ENCODE assay signal across 9 cellular contexts in genomic region chr1:155944396-155944728, GRCh38. TPM values are rescaled to one million over a fixed set of nuclear protein-coding genes. Genes with fewer than 3 reads are reported as not detected.
DNase-seq lines count a peak whose midpoint lies in the region; ATAC-seq, FAIRE-seq and TF ChIP-seq lines count a peak whose summit lies in the region.
"Had no signal": no experiment of that assay in that cellular context is flagged by ENCODE, and none has a peak within 500 bp of the region (broad histone marks: within the 10 kb centered on the region; RNA-seq: fewer than 3 reads in every experiment).

No MANE protein-coding gene starts in this region.

- H3K27ac Mint-ChIP-seq in activated naive CD4-positive, alpha-beta T cell treated with anti-CD3 and anti-CD28 coated beads for 36 hours = peak overlapping the region; percentile 99

- H3K4me2 ChIP-seq in GM12878 (ENCODE audit: control insufficient read depth, insufficient read depth) = no peak overlapping the region

- ATAC-seq in GM12878 (no peak), HG03521 (IDR thresholded peaks at IDR 0.05; ENCODE audit: unreplicated experiment) (no peak)

- no peaks in the 10 kb centered on the region for H3K9me3 Mint-ChIP-seq in activated naive CD4-positive, alpha-beta T cell treated with anti-CD3 and anti-CD28 coated beads for 36 hours

- no peak; the same call in 1 of the 2 replicates for TF ChIP-seq POLR2A in GM12878 (IDR thresholded peaks at IDR 0.05; ENCODE audit: low read depth, low read length)

- 80% methylated on average over 5 of the region's 5 CpGs for WGBS in GM12878 (ENCODE audit: insufficient coverage, insufficient replicate concordance, low lambda C conversion rate, missing lambda C conversion rate)

- peaks cover 79% of the 10 kb centered on the region for H3K4me1 Mint-ChIP-seq in activated naive CD4-positive, alpha-beta T cell treated with anti-CD3 and anti-CD28 coated beads for 36 hours (ENCODE audit: low read depth)

- RAD21 ChIA-PET in GM12878 (lab: Charles Lee; ENCODE audit: unreplicated experiment) = interaction anchor here (0.8 to 4.4 kb wide), 7 partner anchors 8 to 122 kb away, joined by 3 to 130 read pairs (median 12); partner anchors contain the start of gene ARHGEF2

- POLR2A ChIA-PET in GM12878 (lab: Charles Lee) = interaction anchor here (0.7 to 10.8 kb wide), 8 partner anchors 11 to 121 kb away, joined by 3 to 273 read pairs (median 6); partner anchors contain the start of genes ARHGEF2, KHDC4 and SYT11

- H4K20me1 ChIP-seq in GM12878 (ENCODE audit: control insufficient read depth, insufficient read depth) = no peaks in the 10 kb centered on the region

- H2AFZ ChIP-seq in GM12878 (ENCODE audit: control insufficient read depth, low read depth, low read length) = no peak overlapping the region

- peaks cover 70% of the 10 kb centered on the region for H3K4me1 ChIP-seq in GM12878 (ENCODE audit: control insufficient read depth, insufficient read depth, low read length)

- peaks cover 27% of the 10 kb centered on the region for H3K36me3 Mint-ChIP-seq in activated naive CD4-positive, alpha-beta T cell treated with anti-CD3 and anti-CD28 coated beads for 36 hours (ENCODE audit: low read depth)

- peaks cover 8 to 17% of the 10 kb centered on the region in 2 experiments; a peak in 3 of 4 replicates for H3K36me3 ChIP-seq in GM12878 (ENCODE audit: control insufficient read depth in 2 of 2, insufficient read depth in 2 of 2, low read length in 1 of 2)

- CTCF ChIA-PET in activated naive CD4-positive, alpha-beta T cell treated with anti-CD3 and anti-CD28 coated beads for 36 hours (lab: Charles Lee) = interaction anchor here (1.2 to 3.3 kb wide), 4 partner anchors 9 to 45 kb away, joined by 3 to 16 read pairs (median 6); no protein-coding TSS in a partner anchor
- CTCF ChIA-PET in GM12878 (lab: Yijun Ruan, JAX) = interaction anchor here (0.6 to 5.0 kb wide), 12 partner anchors 9 to 121 kb away, joined by 3 to 44 read pairs (median 6); partner anchors contain the start of genes ARHGEF2 and KHDC4

- H3K4me3 ChIP-seq in GM12878 = no peak overlapping the region

- H3K27ac ChIP-seq in GM12878 (ENCODE audit: control insufficient read depth, insufficient read depth) (peak overlapping the region; percentile 79; the same call in 1 of the 2 replicates), substantia nigra (ENCODE audit: low read depth, low read length, poor library complexity, severe bottlenecking) (peak overlapping the region; percentile 56)

- no peak overlapping the region for H3K4me3 Mint-ChIP-seq in activated naive CD4-positive, alpha-beta T cell treated with anti-CD3 and anti-CD28 coated beads for 36 hours

- H3K9me3 ChIP-seq in GM12878 (replicated peaks; ENCODE audit: control insufficient read depth, insufficient read depth, low read length) = no peaks in the 10 kb centered on the region

- no peak for FAIRE-seq in GM12878 (lab: Jason Lieb, UNC)
- FAIRE-seq: endothelial cell of umbilical vein had no signal

- BruUV-seq in GM12878 (replicated peaks; lab: Mats Ljungman, UMichigan) = no TSS peak

- in situ Hi-C loops in GM12878 (cut with MboI) = no loop called here

- no peak for DNase-seq in activated naive CD4-positive, alpha-beta T cell treated with anti-CD3 and anti-CD28 coated beads for 36 hours
- no peak for DNase-seq in activated naive CD4-positive, alpha-beta T cell (lab: John Stamatoyannopoulos, UW)
- peak; percentile 88 for DNase-seq in NCI-H510A treated with DMSO at 0.1 percent for 48 hours (lab: John Stamatoyannopoulos, UW)
- no peak for DNase-seq in GM12878 (ENCODE audit: low read depth, low spot score)
- DNase-seq in substantia nigra (lab: John Stamatoyannopoulos, UW) = no peak
- DNase-seq in NCI-H1417 treated with DMSO at 0.1 percent for 48 hours (lab: John Stamatoyannopoulos, UW) = no peak
- no peak for DNase-seq in GF-D8 (lab: John Stamatoyannopoulos, UW)

- no peak overlapping the region for H3K9ac ChIP-seq in GM12878 (ENCODE audit: control insufficient read depth, insufficient read depth, low read length)

- SMC1A ChIA-PET in GM12878 (lab: Charles Lee; ENCODE audit: uncharacterized antibody, unreplicated experiment) = interaction anchor here (0.9 to 5.1 kb wide), 10 partner anchors 10 to 122 kb away, joined by 3 to 133 read pairs (median 8); partner anchors contain the start of genes ARHGEF2, GON4L and KHDC4

- TF ChIP-seq RAD21 in GM12878 (IDR thresholded peaks at IDR 0.05; ENCODE audit: insufficient read depth, low read depth, low read length) = no peak

- no peaks in the 10 kb centered on the region for H3K27me3 Mint-ChIP-seq in activated naive CD4-positive, alpha-beta T cell treated with anti-CD3 and anti-CD28 coated beads for 36 hours (ENCODE audit: low read depth)

- no peaks in the 10 kb centered on the region for H3K79me2 ChIP-seq in GM12878 (ENCODE audit: control insufficient read depth, insufficient read depth, low read length)

- intact Hi-C loops in activated naive CD4-positive, alpha-beta T cell treated with anti-CD3 and anti-CD28 coated beads for 36 hours (cut with micrococcal nuclease) = loop anchor here (10.0 kb wide), 1 partner anchor 280 kb away; no protein-coding TSS in a partner anchor
- intact Hi-C loops in GM12878 (cut with micrococcal nuclease; ENCODE audit: unreplicated experiment) = no loop called here

- TF ChIP-seq EP300 in GM12878 (IDR thresholded peaks at IDR 0.05; ENCODE audit: borderline replicate concordance in 1 of 2, control insufficient read depth in 1 of 2, low read depth in 2 of 2, low read length in 2 of 2) = no peak

- TF ChIP-seq CTCF in GM12878 (IDR thresholded peaks at IDR 0.05 in 2 of 3, conservative IDR thresholded peaks at IDR 0.05 in 1 of 3; ENCODE audit: control insufficient read depth in 2 of 3, extremely low read depth in 1 of 3, insufficient read depth in 1 of 3, low read depth in 3 of 3, low read length in 3 of 3) = no peak

- no peaks in the 10 kb centered on the region for H3K27me3 ChIP-seq in GM12878 (replicated peaks in 1 of 2; ENCODE audit: control insufficient read depth in 2 of 2, insufficient read depth in 2 of 2, low read length in 1 of 2)

RNA-seq across cellular contexts. Expression of gene RXFP4, which starts 2.9 kb away (rescaled TPM):
- under 1 TPM in 1 of 2 experiments, not detected in 1; 0.29 TPM for total RNA-seq in activated naive CD4-positive, alpha-beta T cell treated with anti-CD3 and anti-CD28 coated beads for 36 hours
- 0.56 TPM in 1 of 2 replicates, not detected in the other for total RNA-seq in GM12878 (2013; cell fraction: nucleolus; rRNA removed)
- total RNA-seq in GM12878 (2014; rRNA removed) (0.40 TPM in 1 of 2 replicates, not detected in the other), GM12878 (2014; rRNA removed; fragmentation: Illumina TruSeq; extraction: Trizol) (not detected in 2 replicates), GM12878 (2021) (not detected in 2 replicates)
- polyA plus RNA-seq in GM12878 (2011; ENCODE audit: low read depth) = not detected
- polyA plus RNA-seq in GM12878 (2011; rRNA removed) (not detected in 2 replicates), GM12878 (2014; fragmentation: Illumina TruSeq; extraction: Trizol) (not detected in 2 replicates), GM12878 (2014; fragmentation: Nextera tagmentation; extraction: Ambion mirVana) (not detected), GM12878 (2014; rRNA removed) (0.10 and 0.16 TPM in 2 replicates), GM12878 (2016; fragmentation: Nextera tagmentation; extraction: Ambion mirVana) (under 1 TPM in 1 of 2 experiments, not detected in 1; 0.39 TPM)
- polyA plus RNA-seq in GM12878 (2011; cell fraction: cytosol; rRNA removed) = 0.04 and 0.05 TPM in 2 replicates
- polyA plus RNA-seq in GM12878 (2011; cell fraction: nucleus; rRNA removed) = 0.10 and 0.12 TPM in 2 replicates
- 0.11 and 0.12 TPM in 2 replicates for polyA plus RNA-seq in GM12878 (2012)
- polyA minus RNA-seq in GM12878 (2011; rRNA and poly(A)+ RNA removed) = 0.62 TPM in 1 of 2 replicates, not detected in the other
- not detected in 2 replicates for polyA minus RNA-seq in GM12878 (2011; cell fraction: cytosol; rRNA and poly(A)+ RNA removed)
- polyA minus RNA-seq in GM12878 (2011; cell fraction: nucleus; rRNA and poly(A)+ RNA removed) = 0.67 and 1.1 TPM in 2 replicates
- total RNA-seq: endothelial cell of umbilical vein had no signal
- polyA plus RNA-seq: endothelial cell of umbilical vein had no signal

RNA-seq across cellular contexts. Expression of gene KHDC4, which starts 10.1 kb away (rescaled TPM):
- 10 to 100 TPM; 82.3 to 87.2 TPM for total RNA-seq in activated naive CD4-positive, alpha-beta T cell treated with anti-CD3 and anti-CD28 coated beads for 36 hours
- 216 and 221 TPM in 2 replicates for total RNA-seq in GM12878 (2013; cell fraction: nucleolus; rRNA removed)
- 40.8 and 42.1 TPM in 2 replicates for total RNA-seq in GM12878 (2014; rRNA removed)
- total RNA-seq in GM12878 (2014; rRNA removed; fragmentation: Illumina TruSeq; extraction: Trizol) = 42.8 and 44.4 TPM in 2 replicates
- total RNA-seq in GM12878 (2021) = 40.5 and 41.1 TPM in 2 replicates
- polyA plus RNA-seq in GM12878 (2011; ENCODE audit: low read depth) = 33.9 TPM
- 109 and 120 TPM in 2 replicates for polyA plus RNA-seq in GM12878 (2011; rRNA removed)
- 83.7 and 84.8 TPM in 2 replicates for polyA plus RNA-seq in GM12878 (2011; cell fraction: cytosol; rRNA removed)
- polyA plus RNA-seq in GM12878 (2011; cell fraction: nucleus; rRNA removed) = 141 and 162 TPM in 2 replicates
- polyA plus RNA-seq in GM12878 (2012) = 33.4 and 38.1 TPM in 2 replicates
- polyA plus RNA-seq in GM12878 (2014; fragmentation: Illumina TruSeq; extraction: Trizol) = 47.8 and 62.4 TPM in 2 replicates
- 10 to 100 TPM; 11.7 to 15.1 TPM for polyA plus RNA-seq in GM12878 (2014; fragmentation: Nextera tagmentation; extraction: Ambion mirVana)
- 58.2 and 70.5 TPM in 2 replicates for polyA plus RNA-seq in GM12878 (2014; rRNA removed)
- 10 to 100 TPM; 39.5 to 46.9 TPM for polyA plus RNA-seq in GM12878 (2016; fragmentation: Nextera tagmentation; extraction: Ambion mirVana)
- 90.9 and 110 TPM in 2 replicates for polyA minus RNA-seq in GM12878 (2011; rRNA and poly(A)+ RNA removed)
- 37.3 and 41.2 TPM in 2 replicates for polyA minus RNA-seq in GM12878 (2011; cell fraction: cytosol; rRNA and poly(A)+ RNA removed)
- polyA minus RNA-seq in GM12878 (2011; cell fraction: nucleus; rRNA and poly(A)+ RNA removed) = 77.4 and 88.9 TPM in 2 replicates

RNA-seq across cellular contexts. Expression of gene RIT1, which starts 33.2 kb away (rescaled TPM):
- 10 to 100 TPM; 17.1 to 21.3 TPM for total RNA-seq in activated naive CD4-positive, alpha-beta T cell treated with anti-CD3 and anti-CD28 coated beads for 36 hours
- total RNA-seq in GM12878 (2013; cell fraction: nucleolus; rRNA removed) = 34.5 and 36.9 TPM in 2 replicates
- total RNA-seq in GM12878 (2014; rRNA removed) (6.8 and 10.6 TPM in 2 replicates), GM12878 (2014; rRNA removed; fragmentation: Illumina TruSeq; extraction: Trizol) (12.5 and 13.0 TPM in 2 replicates), GM12878 (2021) (13.1 and 16.7 TPM in 2 replicates)
- polyA plus RNA-seq in GM12878 (2011; ENCODE audit: low read depth) = 12.1 TPM
- polyA plus RNA-seq in GM12878 (2011; rRNA removed) (61.5 and 77.0 TPM in 2 replicates), GM12878 (2014; fragmentation: Illumina TruSeq; extraction: Trizol) (13.9 and 16.5 TPM in 2 replicates), GM12878 (2014; fragmentation: Nextera tagmentation; extraction: Ambion mirVana) (10 to 100 TPM; 25.2 to 30.3 TPM), GM12878 (2014; rRNA removed) (11.0 and 12.0 TPM in 2 replicates), GM12878 (2016; fragmentation: Nextera tagmentation; extraction: Ambion mirVana) (10 to 100 TPM; 12.4 to 13.6 TPM)
- polyA plus RNA-seq in GM12878 (2011; cell fraction: cytosol; rRNA removed) = 34.2 and 49.2 TPM in 2 replicates
- 30.1 and 40.6 TPM in 2 replicates for polyA plus RNA-seq in GM12878 (2011; cell fraction: nucleus; rRNA removed)
- 12.2 and 18.3 TPM in 2 replicates for polyA plus RNA-seq in GM12878 (2012)
- 52.5 and 66.0 TPM in 2 replicates for polyA minus RNA-seq in GM12878 (2011; rRNA and poly(A)+ RNA removed)
- polyA minus RNA-seq in GM12878 (2011; cell fraction: cytosol; rRNA and poly(A)+ RNA removed) = 12.6 and 21.1 TPM in 2 replicates
- 10.4 and 20.4 TPM in 2 replicates for polyA minus RNA-seq in GM12878 (2011; cell fraction: nucleus; rRNA and poly(A)+ RNA removed)

RNA-seq across cellular contexts. Expression of gene ARHGEF2, which starts 34.0 kb away (rescaled TPM):
- 100 to 1,000 TPM; 154 to 159 TPM for total RNA-seq in activated naive CD4-positive, alpha-beta T cell treated with anti-CD3 and anti-CD28 coated beads for 36 hours
- 184 and 208 TPM in 2 replicates for total RNA-seq in GM12878 (2013; cell fraction: nucleolus; rRNA removed)
- total RNA-seq in GM12878 (2014; rRNA removed) (71.2 and 84.4 TPM in 2 replicates), GM12878 (2014; rRNA removed; fragmentation: Illumina TruSeq; extraction: Trizol) (40.4 and 44.9 TPM in 2 replicates), GM12878 (2021) (113 and 116 TPM in 2 replicates)
- polyA plus RNA-seq in GM12878 (2011; ENCODE audit: low read depth) = 23.2 TPM
- polyA plus RNA-seq in GM12878 (2011; rRNA removed) (48.7 and 88.1 TPM in 2 replicates), GM12878 (2014; fragmentation: Illumina TruSeq; extraction: Trizol) (64.4 and 80.8 TPM in 2 replicates), GM12878 (2014; fragmentation: Nextera tagmentation; extraction: Ambion mirVana) (10 to 100 TPM in 1 of 2 experiments, 1 to 10 TPM in 1; 8.1 to 10.6 TPM), GM12878 (2014; rRNA removed) (87.0 and 89.9 TPM in 2 replicates), GM12878 (2016; fragmentation: Nextera tagmentation; extraction: Ambion mirVana) (10 to 100 TPM; 57.1 to 58.9 TPM)
- polyA plus RNA-seq in GM12878 (2011; cell fraction: cytosol; rRNA removed) = 48.3 and 60.5 TPM in 2 replicates
- polyA plus RNA-seq in GM12878 (2011; cell fraction: nucleus; rRNA removed) = 206 and 248 TPM in 2 replicates
- 53.2 and 56.8 TPM in 2 replicates for polyA plus RNA-seq in GM12878 (2012)
- polyA minus RNA-seq in GM12878 (2011; rRNA and poly(A)+ RNA removed) = 109 and 114 TPM in 2 replicates
- polyA minus RNA-seq in GM12878 (2011; cell fraction: cytosol; rRNA and poly(A)+ RNA removed) = 29.7 and 31.8 TPM in 2 replicates
- 67.3 and 125 TPM in 2 replicates for polyA minus RNA-seq in GM12878 (2011; cell fraction: nucleus; rRNA and poly(A)+ RNA removed)
